26 cellular contexts compared by ENCODE assay signal in the genomic region with DNA sequence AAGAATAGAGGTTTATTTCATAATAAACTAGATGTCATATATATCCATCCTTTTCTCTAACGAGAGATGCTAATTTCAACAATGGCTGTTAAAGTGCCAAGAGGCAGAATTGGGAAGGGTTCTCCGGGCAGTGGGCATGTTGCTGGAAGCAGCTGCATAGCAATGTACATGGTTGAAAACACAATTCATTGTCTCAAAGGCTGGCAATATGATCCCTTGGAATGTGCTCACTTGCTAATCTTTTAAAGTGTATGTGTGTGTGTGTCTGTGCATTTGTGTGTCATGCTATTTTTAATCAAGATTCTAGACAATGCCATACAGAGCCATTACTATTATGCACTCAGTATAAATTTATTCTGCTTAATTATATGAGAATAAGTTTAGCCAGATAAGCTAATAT.
"Had no signal": no experiment of that assay in that cellular context is flagged by ENCODE, and none has a peak within 500 bp of the region (broad histone marks: within the 10 kb centered on the region; RNA-seq: fewer than 3 reads in every experiment).

No MANE protein-coding gene starts in this region.

- H3K9me3 ChIP-seq: esophagus squamous epithelium, lower lobe of right lung, prostate gland, right lobe of liver, suprapubic skin, transverse colon, upper lobe of right lung, uterus had no signal

- H3K27me3 ChIP-seq: esophagus squamous epithelium, right lobe of liver, suprapubic skin, transverse colon, upper lobe of right lung, uterus had no signal

- H3K4me3 ChIP-seq: esophagus squamous epithelium, lower lobe of right lung, prostate gland, right lobe of liver, smooth muscle cell, suprapubic skin, transverse colon, upper lobe of right lung, uterus had no signal

- H3K36me3 ChIP-seq: esophagus squamous epithelium, lower lobe of right lung, prostate gland, right lobe of liver, suprapubic skin, transverse colon, upper lobe of right lung, uterus had no signal

- H3K4me2 ChIP-seq: smooth muscle cell had no signal

- H3K4me1 ChIP-seq: esophagus squamous epithelium, lower lobe of right lung, parathyroid adenoma, prostate gland, right lobe of liver, suprapubic skin, transverse colon, upper lobe of right lung, uterus had no signal

- H3K27ac ChIP-seq: esophagus squamous epithelium, lower lobe of right lung, parathyroid adenoma, prostate gland, right lobe of liver, suprapubic skin, transverse colon, upper lobe of right lung, uterus had no signal

- H3K9ac ChIP-seq: parathyroid adenoma had no signal

- DNase-seq: cortex of kidney; effector memory CD8-positive, alpha-beta T cell; erythroblast; esophagus squamous epithelium; hypothalamus; immature natural killer cell; islet precursor cell; kidney glomerular epithelial cell; left colon; left ventricle myocardium superior; lower lobe of right lung; natural killer cell; right lobe of liver; stimulated activated CD4-positive, alpha-beta T cell treated with anti-CD3 and anti-CD28 coated beads, Interleukin-12 subunit alpha, Interleukin-12 subunit beta, amount 100 ng/mL, for 4 hours; stimulated activated CD4-positive, alpha-beta T cell treated with anti-CD3 and anti-CD28 coated beads, Interleukin-1b, Interleukin-23, amount 100 ng/mL, for 48 hours; stimulated activated CD4-positive, alpha-beta T cell treated with anti-CD3 and anti-CD28 coated beads, Interleukin-4, amount 100 ng/mL, for 1 hour; stimulated activated CD8-positive, alpha-beta memory T cell treated with anti-CD3 and anti-CD28 coated beads, Interleukin-4, amount 100 ng/mL, for 48 hours; stimulated activated naive CD4-positive, alpha-beta T cell; stimulated activated naive CD8-positive, alpha-beta T cell treated with anti-CD3 and anti-CD28 coated beads, Interleukin-15, amount 100 ng/mL, for 72 hours; transverse colon; upper lobe of right lung; uterus had no signal

- H2AFZ ChIP-seq: parathyroid adenoma had no signal
